Comparison of ENCODE assay signal across 12 cellular contexts in the genomic region with DNA sequence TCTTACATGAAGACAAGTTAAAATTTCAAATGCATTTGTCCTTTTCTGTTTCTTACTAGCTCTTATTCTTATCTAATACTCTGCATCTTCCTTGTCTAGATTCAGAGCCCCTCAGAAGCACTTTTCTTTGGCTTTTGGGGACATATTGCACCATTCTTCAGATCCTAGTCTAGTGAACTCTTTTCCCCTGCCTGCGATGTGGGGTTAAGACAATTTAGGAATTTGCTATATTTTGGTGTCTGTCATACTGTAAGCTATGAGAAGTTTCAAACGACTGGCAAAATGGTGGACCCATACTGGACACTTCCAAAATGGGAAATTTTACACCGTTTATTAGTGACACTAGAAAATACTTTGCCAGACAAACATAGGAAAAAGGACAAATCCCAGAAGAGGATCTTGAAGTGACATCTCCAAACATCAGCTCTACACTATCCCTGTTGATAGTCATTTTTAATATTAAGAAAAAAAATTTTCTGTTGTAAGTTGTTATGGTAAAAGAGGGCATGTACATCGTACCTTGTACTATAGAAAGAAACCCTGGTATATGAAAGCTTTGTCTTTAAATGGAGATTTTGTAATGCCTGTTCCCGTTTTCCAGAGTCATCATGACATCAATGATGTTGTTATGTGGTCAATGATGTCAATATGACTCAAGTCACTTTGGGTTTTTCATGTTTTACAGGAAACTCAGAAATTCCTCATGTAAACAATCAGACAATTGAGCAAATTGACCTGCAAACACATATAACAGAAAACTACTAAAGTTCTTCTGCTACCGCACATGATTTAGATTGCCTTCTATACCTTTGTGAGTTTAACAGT. TPM values are rescaled to one million over a fixed set of nuclear protein-coding genes. Genes with fewer than 3 reads are reported as not detected.
A peak's percentile ranks its signal among the peaks of the same experiment; 100 is the strongest.
DNase-seq lines count a peak whose midpoint lies in the region; TF ChIP-seq lines count a peak whose summit lies in the region.
"Had no signal": no experiment of that assay in that cellular context is flagged by ENCODE, and none has a peak within 500 bp of the region (broad histone marks: within the 10 kb centered on the region; RNA-seq: fewer than 3 reads in every experiment).

No MANE protein-coding gene starts in this region.

- H3K4me3 Mint-ChIP-seq in HFFc6: peak overlapping the region; percentile 71; the same call in 1 of the 2 replicates
- no peak overlapping the region for H3K4me3 Mint-ChIP-seq in activated naive CD4-positive, alpha-beta T cell treated with anti-CD3 and anti-CD28 coated beads, Interleukin-2, amount 10 ng/mL, durations not matched to agents 7 days and 5 days
- H3K4me3 Mint-ChIP-seq: central memory CD8-positive, alpha-beta T cell; neural progenitor cell had no signal

- DNase-seq in AG04449 (ENCODE audit: low read depth, low spot score) (peak; percentile 34), HFFc6 (peak; percentile 68), astrocyte of the hippocampus (ENCODE audit: low read depth, low spot score) (peak; percentile 58), iris pigment epithelial cell (ENCODE audit: low read depth) (peak; percentile 96), DMS153 treated with DMSO at 0.1 percent for 48 hours (lab: John Stamatoyannopoulos, UW; ENCODE audit: unreplicated experiment) (no peak), NCI-H345 treated with DMSO at 0.1 percent for 48 hours (lab: John Stamatoyannopoulos, UW; ENCODE audit: unreplicated experiment) (no peak), SHP77 treated with DMSO at 0.1 percent for 48 hours (lab: John Stamatoyannopoulos, UW) (no peak)
- DNase-seq in activated naive CD4-positive, alpha-beta T cell treated with anti-CD3 and anti-CD28 coated beads, Interleukin-2, amount 10 ng/mL, durations not matched to agents 7 days and 5 days: no peak
- DNase-seq: GOT3, NCI-H2081 treated with DMSO at 0.1 percent for 48 hours had no signal

- TF ChIP-seq CTCF in AG04449 (IDR thresholded peaks at IDR 0.05; ENCODE audit: insufficient read depth, low read length, missing control alignments): no peak
- TF ChIP-seq CTCF in HFFc6 (IDR thresholded peaks at IDR 0.05): no peak

- H3K27me3 Mint-ChIP-seq in HFFc6 (ENCODE audit: insufficient read depth): no peaks in the 10 kb centered on the region
- no peaks in the 10 kb centered on the region for H3K27me3 Mint-ChIP-seq in activated naive CD4-positive, alpha-beta T cell treated with anti-CD3 and anti-CD28 coated beads, Interleukin-2, amount 10 ng/mL, durations not matched to agents 7 days and 5 days
- H3K27me3 Mint-ChIP-seq: central memory CD8-positive, alpha-beta T cell had no signal

- peaks cover 56% of the 10 kb centered on the region for H3K4me1 Mint-ChIP-seq in HFFc6 (ENCODE audit: low read depth)
- no peaks in the 10 kb centered on the region for H3K4me1 Mint-ChIP-seq in activated naive CD4-positive, alpha-beta T cell treated with anti-CD3 and anti-CD28 coated beads, Interleukin-2, amount 10 ng/mL, durations not matched to agents 7 days and 5 days
- H3K4me1 Mint-ChIP-seq: central memory CD8-positive, alpha-beta T cell; neural progenitor cell had no signal

- no peaks in the 10 kb centered on the region for H3K9me3 Mint-ChIP-seq in HFFc6
- H3K9me3 Mint-ChIP-seq in activated naive CD4-positive, alpha-beta T cell treated with anti-CD3 and anti-CD28 coated beads, Interleukin-2, amount 10 ng/mL, durations not matched to agents 7 days and 5 days: no peaks in the 10 kb centered on the region
- H3K9me3 Mint-ChIP-seq: central memory CD8-positive, alpha-beta T cell; neural progenitor cell had no signal

- 0 out of 2 replicates have a peak, but pooled peaks cover 4% of the 10 kb centered on the region for H3K36me3 Mint-ChIP-seq in HFFc6 (ENCODE audit: low read depth)
- H3K36me3 Mint-ChIP-seq in activated naive CD4-positive, alpha-beta T cell treated with anti-CD3 and anti-CD28 coated beads, Interleukin-2, amount 10 ng/mL, durations not matched to agents 7 days and 5 days: no peaks in the 10 kb centered on the region
- H3K36me3 Mint-ChIP-seq: neural progenitor cell had no signal

- no peak overlapping the region for H3K4me3 ChIP-seq in AG04449 (ENCODE audit: low read depth, low read length)
- H3K4me3 ChIP-seq: neural progenitor cell had no signal

- H3K27ac Mint-ChIP-seq in HFFc6: peak overlapping the region; percentile 97
- H3K27ac Mint-ChIP-seq in activated naive CD4-positive, alpha-beta T cell treated with anti-CD3 and anti-CD28 coated beads, Interleukin-2, amount 10 ng/mL, durations not matched to agents 7 days and 5 days: no peak overlapping the region
- H3K27ac Mint-ChIP-seq: neural progenitor cell had no signal

- POLR2A ChIA-PET in AG04449 (lab: Yijun Ruan, JAX): no interaction called here

- CTCF ChIA-PET in AG04449 (lab: Yijun Ruan, JAX): no interaction called here
- CTCF ChIA-PET in activated naive CD4-positive, alpha-beta T cell treated with anti-CD3 and anti-CD28 coated beads, Interleukin-2, amount 10 ng/mL, durations not matched to agents 7 days and 5 days (lab: Charles Lee): interaction anchor here (0.6 kb wide), 1 partner anchor 853 kb away, joined by 3 read pairs; no protein-coding TSS in a partner anchor

RNA-seq across cellular contexts. Expression of a gene that starts 4.4 kb away (rescaled TPM):
- under 1 TPM in 5 of 6 experiments, not detected in 1; 0.17 to 0.63 (median 0.34) TPM for total RNA-seq in HFFc6 (2021; fragmentation: NEBNext Ultra II Directional; extraction: Animal tissue kit (Norgen Biotek cat#: 25700))

Comparison
In these comparisons a context has a peak if more than half of its experiments do, and no peak if none do; other contexts are left out.
1. DNase-seq: peak in AG04449 (single experiment), HFFc6 (single experiment), astrocyte of the hippocampus (single experiment) and iris pigment epithelial cell (single experiment); none in DMS153 treated with DMSO at 0.1 percent for 48 hours (single experiment), activated naive CD4-positive, alpha-beta T cell treated with anti-CD3 and anti-CD28 coated beads, Interleukin-2, amount 10 ng/mL, durations not matched to agents 7 days and 5 days (single experiment), NCI-H345 treated with DMSO at 0.1 percent for 48 hours (single experiment) and SHP77 treated with DMSO at 0.1 percent for 48 hours (single experiment).